8 cellular contexts compared by ENCODE assay signal in the genomic region with DNA sequence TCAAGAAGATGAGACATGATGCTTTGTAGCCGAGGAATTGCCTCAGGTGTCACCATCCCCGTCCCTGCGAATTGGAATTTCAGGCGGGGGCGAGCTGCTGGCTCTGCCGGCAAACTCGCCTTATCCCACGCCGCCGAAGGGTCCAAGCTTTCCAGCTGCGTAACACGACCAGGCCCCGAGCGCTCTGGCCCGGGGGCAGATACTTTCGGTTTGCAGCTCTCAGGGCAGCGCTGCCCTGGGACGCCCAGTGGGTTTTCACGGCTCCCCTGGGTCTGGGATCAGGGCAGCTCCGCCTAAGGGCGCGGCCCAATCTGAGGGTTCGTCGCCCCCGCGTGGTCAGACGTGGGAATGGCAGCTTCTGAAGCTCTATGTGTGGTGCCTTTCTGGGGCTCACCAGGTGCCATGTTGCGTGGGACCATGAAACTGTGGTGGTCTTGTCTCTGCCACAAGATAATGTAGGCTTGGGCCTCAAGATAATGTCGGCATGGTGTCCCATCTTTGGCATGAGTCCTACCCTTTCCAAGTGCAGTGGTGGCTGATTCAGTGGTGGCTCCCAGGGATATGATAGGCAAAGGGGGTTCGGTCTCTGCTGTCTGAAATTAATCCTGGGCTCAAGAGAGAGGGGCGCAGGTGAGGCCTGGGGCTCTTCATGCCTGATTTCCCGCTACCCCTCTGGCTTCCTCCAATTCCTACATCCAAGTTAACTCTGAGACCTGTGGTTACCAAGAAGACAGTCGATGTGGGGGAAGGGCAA. TPM values are rescaled to one million over a fixed set of nuclear protein-coding genes. Genes with fewer than 3 reads are reported as not detected.
DNase-seq lines count a peak whose midpoint lies in the region; ATAC-seq and TF ChIP-seq lines count a peak whose summit lies in the region.

No MANE protein-coding gene starts in this region.

- peak overlapping the region; percentile 68 to 79 for H3K27ac ChIP-seq in liver (ENCODE audit: low read depth in 1 of 2, low read length in 2 of 2)

- H3K36me3 ChIP-seq in liver (ENCODE audit: control insufficient read depth in 4 of 4, insufficient read depth in 3 of 4, low read depth in 1 of 4, low read length in 3 of 4): no peaks in the 10 kb centered on the region

- WGBS in liver: 8% methylated on average over 33 of the region's 33 CpGs

- ATAC-seq in GM18505 (IDR thresholded peaks at IDR 0.05; ENCODE audit: unreplicated experiment): peak; percentile 70
- peak; percentile 82 for ATAC-seq in HG03196 (IDR thresholded peaks at IDR 0.05; ENCODE audit: unreplicated experiment)

- H3K9ac ChIP-seq in liver (ENCODE audit: low read depth in 1 of 2, low read length in 2 of 2): peak overlapping the region; percentile 62 to 93

- DNase-seq in 8988T (peak; percentile 84), NCI-H446 (lab: John Stamatoyannopoulos, UW) (peak; percentile 60 to 88), dermis blood vessel endothelial cell (peak; percentile 92)
- DNase-seq in activated CD4-positive, alpha-beta T cell treated with anti-CD3 and anti-CD28 coated beads, Interleukin-2, amount 50 U/mL, for 24 hours (ENCODE audit: low read depth in 1 of 2, low spot score in 1 of 2): peak; percentile 79 to 80
- peak; percentile 86 to 91 for DNase-seq in stimulated activated CD4-positive, alpha-beta T cell treated with anti-CD3 and anti-CD28 coated beads, Interleukin-2, amount 100 ng/mL, for 48 hours

- peak; percentile 99 to 100 for TF ChIP-seq RAD21 in liver (IDR thresholded peaks at IDR 0.05)

- H3K4me1 ChIP-seq in liver (ENCODE audit: control insufficient read depth in 4 of 4, insufficient read depth in 4 of 4, low read length in 3 of 4): peaks cover 0 to 9% (median 4%) of the 10 kb centered on the region in 4 donors

- H3K4me3 ChIP-seq in liver (ENCODE audit: low read depth in 1 of 3, low read length in 3 of 3): peak overlapping the region; percentile 67 to 88 (median 76)

- peak; percentile 96 for TF ChIP-seq CTCF in liver (IDR thresholded peaks at IDR 0.05; ENCODE audit: low read depth, low read length, missing input control)

- no peaks in the 10 kb centered on the region for H3K9me3 ChIP-seq in liver (ENCODE audit: control insufficient read depth in 4 of 4, low read length in 3 of 4)

- H3K27me3 ChIP-seq in liver (ENCODE audit: control insufficient read depth in 4 of 4, insufficient read depth in 4 of 4, low read length in 3 of 4): no peaks in the 10 kb centered on the region

- no peak for TF ChIP-seq POLR2A in GM18505 (IDR thresholded peaks at IDR 0.05; ENCODE audit: borderline replicate concordance, extremely low read depth, insufficient read depth, insufficient read length)

TF ChIP-seq in liver, 16 proteins besides CTCF, POLR2A, EP300 and RAD21:
- no peak for TF ChIP-seq FOXA1 (IDR thresholded peaks at IDR 0.05)
- peak; percentile 15 to 37 for TF ChIP-seq RXRA (IDR thresholded peaks at IDR 0.05)
- TF ChIP-seq YY1 (IDR thresholded peaks at IDR 0.05): peak; percentile 44
- no peak for TF ChIP-seq NR2F2 (IDR thresholded peaks at IDR 0.05)
- peak; percentile 11 for TF ChIP-seq SP1 (IDR thresholded peaks at IDR 0.05)

RNA-seq across cellular contexts. Expression of a gene that starts 21.0 kb away (rescaled TPM):
- total RNA-seq in dermis blood vessel endothelial cell: 23.8 and 32.4 TPM in 2 replicates
- 10 to 100 TPM; 14.4 to 20.7 TPM for total RNA-seq in liver
- 10 to 100 TPM; 47.6 to 64.5 TPM for polyA plus RNA-seq in liver

RNA-seq across cellular contexts. Expression of a gene that starts 28.8 kb away (rescaled TPM):
- total RNA-seq in dermis blood vessel endothelial cell (3.4 and 8.9 TPM in 2 replicates), liver (1 to 10 TPM; 2.1 to 3.2 TPM)
- 1 to 10 TPM; 2.2 to 4.6 TPM for polyA plus RNA-seq in liver

RNA-seq across cellular contexts. Expression of a gene that starts 32.6 kb away (rescaled TPM):
- total RNA-seq in dermis blood vessel endothelial cell: not detected in 2 replicates
- total RNA-seq in liver: not detected
- 1 to 10 TPM; 1.3 to 1.8 TPM for polyA plus RNA-seq in liver

RNA-seq across cellular contexts. Expression of a gene that starts 58.8 kb away (rescaled TPM):
- not detected in 2 replicates for total RNA-seq in dermis blood vessel endothelial cell
- not detected for total RNA-seq in liver
- not detected for polyA plus RNA-seq in liver

Comparison
In these comparisons a context has a peak if more than half of its experiments do, and no peak if none do; other contexts are left out.
1. Peak in every context shown above with its lines: DNase-seq, ATAC-seq, H3K4me3 ChIP-seq and H3K27ac ChIP-seq.